1 cellular context compared by ENCODE assay signal in the genomic region with DNA sequence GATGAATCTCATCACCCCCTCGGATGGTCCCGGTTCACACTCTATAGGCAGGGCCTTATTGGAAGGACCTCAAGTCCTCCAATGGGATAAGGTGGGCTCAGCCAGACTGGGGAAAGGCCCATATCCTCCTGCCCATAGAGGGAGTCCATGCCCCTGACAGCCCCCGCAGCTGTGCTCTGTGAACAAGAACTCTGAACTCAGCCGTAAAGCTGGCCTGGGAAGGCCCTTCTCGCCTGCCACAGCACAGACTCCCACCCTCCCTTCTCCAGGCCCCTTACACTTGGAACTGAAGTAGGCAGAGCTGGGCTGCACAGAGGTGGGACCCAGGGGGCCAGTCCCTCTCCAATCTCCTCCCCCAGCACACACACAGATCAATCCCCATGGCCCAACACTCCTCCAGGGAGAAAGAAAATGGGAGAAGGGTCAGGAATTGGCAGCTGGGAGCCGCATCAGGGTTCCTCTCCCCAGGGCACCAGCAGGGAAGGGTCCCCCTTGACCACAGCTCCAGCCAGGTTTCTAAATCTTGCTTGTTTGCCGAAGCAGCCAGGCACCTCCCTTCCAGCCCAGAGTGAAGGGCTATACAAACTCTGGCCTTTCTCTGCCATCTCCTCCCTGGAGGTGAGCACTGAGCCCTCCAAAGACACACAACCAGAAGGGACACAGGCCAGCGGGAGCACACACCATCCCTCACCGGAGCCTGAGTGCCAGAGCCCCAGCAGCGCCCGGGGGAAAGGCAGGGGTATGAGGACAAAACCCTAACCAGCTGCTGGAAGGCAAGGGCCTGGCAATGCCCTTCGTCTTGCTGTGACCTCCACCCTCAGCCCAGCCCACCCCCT.
TF ChIP-seq lines count a peak whose summit lies in the region.

No MANE protein-coding gene starts in this region.

TF ChIP-seq in IMR-90, 13 proteins besides CTCF, POLR2A, EP300 and RAD21:
- TF ChIP-seq ELK1 (IDR thresholded peaks at IDR 0.05; ENCODE audit: borderline replicate concordance, low read depth, low read length), result no peak
- TF ChIP-seq RFX5 (IDR thresholded peaks at IDR 0.05; ENCODE audit: low read depth, low read length), result no peak
- no peak for TF ChIP-seq MAFK (IDR thresholded peaks at IDR 0.05; ENCODE audit: low read depth, low read length)
- no peak for TF ChIP-seq RCOR1 (IDR thresholded peaks at IDR 0.05; ENCODE audit: insufficient replicate concordance, low read length)
- TF ChIP-seq CHD1 (IDR thresholded peaks at IDR 0.05; ENCODE audit: low read depth, low read length), result no peak
